In genomic region chr10:90896916-90897315, GRCh38 we compare ENCODE assay signal across 8 cellular contexts. TPM values are rescaled to one million over a fixed set of nuclear protein-coding genes. Genes with fewer than 3 reads are reported as not detected.
DNase-seq lines count a peak whose midpoint lies in the region; ATAC-seq, FAIRE-seq and TF ChIP-seq lines count a peak whose summit lies in the region.
"Not testable (repeated sequence)": the region's sequence is repeated elsewhere in the genome, so short reads cannot be mapped to it uniquely, and the experiment has no call there.
"Had no signal": no experiment of that assay in that cellular context is flagged by ENCODE, and none has a peak within 500 bp of the region (broad histone marks: within the 10 kb centered on the region; RNA-seq: fewer than 3 reads in every experiment).

No MANE protein-coding gene starts in this region.

- H3K4me2 ChIP-seq in GM12878 (ENCODE audit: control insufficient read depth, insufficient read depth): not testable (repeated sequence)

- not testable (repeated sequence) for H3K27ac ChIP-seq in CD4-positive, alpha-beta memory T cell (ENCODE audit: low read depth, low read length); GM12878 (ENCODE audit: control insufficient read depth, insufficient read depth)

- peaks cover 48 to 62% of the 10 kb centered on the region in 2 donors for H3K36me3 Mint-ChIP-seq in CD4-positive, alpha-beta memory T cell
- H3K36me3 Mint-ChIP-seq in T-cell: peaks cover 56% of the 10 kb centered on the region
- H3K36me3 Mint-ChIP-seq in activated CD4-positive, alpha-beta T cell treated with anti-CD3 and anti-CD28 coated beads, Interleukin-2, amount 10 ng/mL, durations not matched to agents 24 days and 14 days (ENCODE audit: low read depth): peaks cover 42% of the 10 kb centered on the region
- H3K36me3 Mint-ChIP-seq in activated CD8-positive, alpha-beta memory T cell treated with anti-CD3 and anti-CD28 coated beads, Interleukin-2, amount 10 ng/mL, durations not matched to agents 7 days and 5 days: peaks cover 47% of the 10 kb centered on the region
- H3K36me3 Mint-ChIP-seq in activated naive CD4-positive, alpha-beta T cell treated with anti-CD3 and anti-CD28 coated beads, Interleukin-2, amount 50 U/mL, for 24 hours: peaks cover 18% of the 10 kb centered on the region
- H3K36me3 Mint-ChIP-seq in naive thymus-derived CD8-positive, alpha-beta T cell: peaks cover 0 to 74% (median 17%) of the 10 kb centered on the region in 3 donors

- H3K9ac ChIP-seq in GM12878 (ENCODE audit: control insufficient read depth, insufficient read depth, low read length): not testable (repeated sequence)

- not testable (repeated sequence) for H3K9me3 Mint-ChIP-seq in CD4-positive, alpha-beta memory T cell; T-cell; activated CD4-positive, alpha-beta T cell treated with anti-CD3 and anti-CD28 coated beads, Interleukin-2, amount 10 ng/mL, durations not matched to agents 24 days and 14 days; activated CD8-positive, alpha-beta memory T cell treated with anti-CD3 and anti-CD28 coated beads, Interleukin-2, amount 10 ng/mL, durations not matched to agents 7 days and 5 days (ENCODE audit: low read depth); activated naive CD4-positive, alpha-beta T cell treated with anti-CD3 and anti-CD28 coated beads, Interleukin-2, amount 50 U/mL, for 24 hours; naive thymus-derived CD8-positive, alpha-beta T cell

- CTCF ChIA-PET in CD4-positive, alpha-beta memory T cell (lab: Charles Lee; ENCODE audit: partially characterized antibody): interaction anchor here (0.6 to 4.4 kb wide), 2 partner anchors 15 to 91 kb away, joined by 3 to 14 read pairs; no protein-coding TSS in a partner anchor
- CTCF ChIA-PET in T-cell (lab: Charles Lee): interaction anchor here in 1 of 2 donors (1.1 to 1.7 kb wide), 3 partner anchors 9 to 17 kb away, joined by 3 to 7 read pairs (median 5); no protein-coding TSS in a partner anchor
- CTCF ChIA-PET in activated CD8-positive, alpha-beta memory T cell treated with anti-CD3 and anti-CD28 coated beads, Interleukin-2, amount 10 ng/mL, durations not matched to agents 7 days and 5 days (lab: Charles Lee): interaction anchor here (1.0 kb wide), 1 partner anchor 15 kb away, joined by 4 read pairs; no protein-coding TSS in a partner anchor
- CTCF ChIA-PET in GM12878 (lab: Yijun Ruan, JAX): interaction anchor here (0.9 to 1.3 kb wide), 6 partner anchors 15 to 399 kb away, joined by 3 to 5 read pairs (median 4); partner anchors contain the start of gene RPP30

- not testable (repeated sequence) for H4K20me1 ChIP-seq in GM12878 (ENCODE audit: control insufficient read depth, insufficient read depth)

- POLR2A ChIA-PET in CD4-positive, alpha-beta memory T cell (lab: Charles Lee; ENCODE audit: partially characterized antibody); GM12878 (lab: Charles Lee); naive thymus-derived CD8-positive, alpha-beta T cell (lab: Charles Lee): not testable (repeated sequence)
- POLR2A ChIA-PET in T-cell (lab: Charles Lee): interaction anchor here (0.5 to 0.6 kb wide), 2 partner anchors 7 to 354 kb away, joined by 3 to 7 read pairs; no protein-coding TSS in a partner anchor

- H3K27me3 ChIP-seq in CD4-positive, alpha-beta memory T cell (ENCODE audit: insufficient read depth, low read length); GM12878 (replicated peaks in 1 of 2; ENCODE audit: control insufficient read depth in 2 of 2, insufficient read depth in 2 of 2, low read length in 1 of 2): not testable (repeated sequence)

- BruUV-seq in GM12878 (replicated peaks; lab: Mats Ljungman, UMichigan): not testable (repeated sequence)

- not testable (repeated sequence) for H3K4me3 ChIP-seq in CD4-positive, alpha-beta memory T cell (ENCODE audit: low read length in 2 of 2); GM12878

- in situ Hi-C loops in GM12878 (cut with MboI): loop anchor here (25.0 kb wide), 1 partner anchor 1015 kb away; the partner anchor contains the start of genes BTAF1 and FGFBP3

- not testable (repeated sequence) for H3K79me2 ChIP-seq in GM12878 (ENCODE audit: control insufficient read depth, insufficient read depth, low read length)

- TF ChIP-seq CTCF in GM12878 (IDR thresholded peaks at IDR 0.05 in 2 of 3, conservative IDR thresholded peaks at IDR 0.05 in 1 of 3; ENCODE audit: control insufficient read depth in 2 of 3, extremely low read depth in 1 of 3, insufficient read depth in 1 of 3, low read depth in 3 of 3, low read length in 3 of 3): not testable (repeated sequence)

- 53% methylated on average over 2 of the region's 2 CpGs for WGBS in GM12878 (ENCODE audit: insufficient coverage, insufficient replicate concordance, low lambda C conversion rate, missing lambda C conversion rate)

- not testable (repeated sequence) for H2AFZ ChIP-seq in GM12878 (ENCODE audit: control insufficient read depth, low read depth, low read length)

- TF ChIP-seq EP300 in GM12878 (IDR thresholded peaks at IDR 0.05; ENCODE audit: borderline replicate concordance in 1 of 2, control insufficient read depth in 1 of 2, low read depth in 2 of 2, low read length in 2 of 2): not testable (repeated sequence)

- not testable (repeated sequence) for FAIRE-seq in GM12878 (lab: Jason Lieb, UNC)

- peaks cover 12 to 18% (median 14%) of the 10 kb centered on the region in 4 donors for H3K4me1 Mint-ChIP-seq in CD4-positive, alpha-beta memory T cell
- H3K4me1 Mint-ChIP-seq in T-cell: peaks cover 15 to 30% (median 22%) of the 10 kb centered on the region in 3 donors
- peaks cover 16% of the 10 kb centered on the region for H3K4me1 Mint-ChIP-seq in activated CD4-positive, alpha-beta T cell treated with anti-CD3 and anti-CD28 coated beads, Interleukin-2, amount 10 ng/mL, durations not matched to agents 24 days and 14 days
- H3K4me1 Mint-ChIP-seq in activated CD8-positive, alpha-beta memory T cell treated with anti-CD3 and anti-CD28 coated beads, Interleukin-2, amount 10 ng/mL, durations not matched to agents 7 days and 5 days: peaks cover 20% of the 10 kb centered on the region
- peaks cover 38% of the 10 kb centered on the region for H3K4me1 Mint-ChIP-seq in activated naive CD4-positive, alpha-beta T cell treated with anti-CD3 and anti-CD28 coated beads, Interleukin-2, amount 50 U/mL, for 24 hours
- H3K4me1 Mint-ChIP-seq in naive thymus-derived CD8-positive, alpha-beta T cell: peaks cover 13 to 19% (median 15%) of the 10 kb centered on the region in 4 donors

- not testable (repeated sequence) for H3K27me3 Mint-ChIP-seq in CD4-positive, alpha-beta memory T cell; T-cell; activated CD4-positive, alpha-beta T cell treated with anti-CD3 and anti-CD28 coated beads, Interleukin-2, amount 10 ng/mL, durations not matched to agents 24 days and 14 days; activated CD8-positive, alpha-beta memory T cell treated with anti-CD3 and anti-CD28 coated beads, Interleukin-2, amount 10 ng/mL, durations not matched to agents 7 days and 5 days; activated naive CD4-positive, alpha-beta T cell treated with anti-CD3 and anti-CD28 coated beads, Interleukin-2, amount 50 U/mL, for 24 hours; naive thymus-derived CD8-positive, alpha-beta T cell

- peaks cover 17% of the 10 kb centered on the region for H3K36me3 ChIP-seq in CD4-positive, alpha-beta memory T cell (ENCODE audit: insufficient read depth, low read length)
- peaks cover 3 to 25% of the 10 kb centered on the region in 2 experiments for H3K36me3 ChIP-seq in GM12878 (ENCODE audit: control insufficient read depth in 2 of 2, insufficient read depth in 2 of 2, low read length in 1 of 2)

- H3K9me3 ChIP-seq in CD4-positive, alpha-beta memory T cell (ENCODE audit: control insufficient read depth in 1 of 2, low read length in 2 of 2); GM12878 (replicated peaks; ENCODE audit: control insufficient read depth, insufficient read depth, low read length): not testable (repeated sequence)

- DNase-seq in CD4-positive, alpha-beta memory T cell; T-cell; activated CD4-positive, alpha-beta T cell treated with anti-CD3 and anti-CD28 coated beads, Interleukin-2, amount 10 ng/mL, durations not matched to agents 24 days and 14 days; activated CD8-positive, alpha-beta memory T cell treated with anti-CD3 and anti-CD28 coated beads, Interleukin-2, amount 10 ng/mL, durations not matched to agents 7 days and 5 days; GM12878 (ENCODE audit: low read depth, low spot score); naive thymus-derived CD8-positive, alpha-beta T cell: not testable (repeated sequence)

- RAD21 ChIA-PET in GM12878 (lab: Charles Lee; ENCODE audit: unreplicated experiment): interaction anchor here (1.0 to 1.6 kb wide), 3 partner anchors 15 to 354 kb away, joined by 3 to 7 read pairs (median 3); no protein-coding TSS in a partner anchor

- peak overlapping the region in 6 of 8 donors; percentile 20 to 71 (median 47) for H3K4me3 Mint-ChIP-seq in CD4-positive, alpha-beta memory T cell
- peak overlapping the region; percentile 21 to 34 (median 31) for H3K4me3 Mint-ChIP-seq in T-cell
- peak overlapping the region; percentile 53 for H3K4me3 Mint-ChIP-seq in activated CD4-positive, alpha-beta T cell treated with anti-CD3 and anti-CD28 coated beads, Interleukin-2, amount 10 ng/mL, durations not matched to agents 24 days and 14 days
- not testable (repeated sequence) for H3K4me3 Mint-ChIP-seq in activated CD8-positive, alpha-beta memory T cell treated with anti-CD3 and anti-CD28 coated beads, Interleukin-2, amount 10 ng/mL, durations not matched to agents 7 days and 5 days
- peak overlapping the region; percentile 38 for H3K4me3 Mint-ChIP-seq in activated naive CD4-positive, alpha-beta T cell treated with anti-CD3 and anti-CD28 coated beads, Interleukin-2, amount 50 U/mL, for 24 hours
- peak overlapping the region in 4 of 10 donors; percentile 9 to 37 (median 29) for H3K4me3 Mint-ChIP-seq in naive thymus-derived CD8-positive, alpha-beta T cell

- H3K27ac Mint-ChIP-seq in CD4-positive, alpha-beta memory T cell: peak overlapping the region; percentile 23 to 78 (median 66)
- peak overlapping the region; percentile 80 to 87 for H3K27ac Mint-ChIP-seq in T-cell
- peak overlapping the region; percentile 46 for H3K27ac Mint-ChIP-seq in activated CD4-positive, alpha-beta T cell treated with anti-CD3 and anti-CD28 coated beads, Interleukin-2, amount 10 ng/mL, durations not matched to agents 24 days and 14 days
- H3K27ac Mint-ChIP-seq in activated CD8-positive, alpha-beta memory T cell treated with anti-CD3 and anti-CD28 coated beads, Interleukin-2, amount 10 ng/mL, durations not matched to agents 7 days and 5 days: peak overlapping the region; percentile 66
- peak overlapping the region; percentile 89 for H3K27ac Mint-ChIP-seq in activated naive CD4-positive, alpha-beta T cell treated with anti-CD3 and anti-CD28 coated beads, Interleukin-2, amount 50 U/mL, for 24 hours
- peak overlapping the region in 7 of 10 donors; percentile 6 to 53 (median 29) for H3K27ac Mint-ChIP-seq in naive thymus-derived CD8-positive, alpha-beta T cell

- intact Hi-C loops in CD4-positive, alpha-beta memory T cell (cut with micrococcal nuclease); activated CD4-positive, alpha-beta T cell treated with anti-CD3 and anti-CD28 coated beads, Interleukin-2, amount 10 ng/mL, durations not matched to agents 24 days and 14 days (cut with micrococcal nuclease); GM12878 (cut with micrococcal nuclease; ENCODE audit: unreplicated experiment): not testable (repeated sequence)

- SMC1A ChIA-PET in GM12878 (lab: Charles Lee; ENCODE audit: uncharacterized antibody, unreplicated experiment): interaction anchor here (1.0 to 1.4 kb wide), 2 partner anchors 12 to 354 kb away, joined by 4 read pairs; no protein-coding TSS in a partner anchor

- peaks cover 14% of the 10 kb centered on the region for H3K4me1 ChIP-seq in CD4-positive, alpha-beta memory T cell (ENCODE audit: insufficient read depth, low read length)
- not testable (repeated sequence) for H3K4me1 ChIP-seq in GM12878 (ENCODE audit: control insufficient read depth, insufficient read depth, low read length)

- not testable (repeated sequence) for ATAC-seq in T-cell (replicated peaks in 1 of 4); naive thymus-derived CD8-positive, alpha-beta T cell
- ATAC-seq in activated CD8-positive, alpha-beta memory T cell treated with anti-CD3 and anti-CD28 coated beads, Interleukin-2, amount 10 ng/mL, durations not matched to agents 7 days and 5 days: peak; percentile 33
- peak; percentile 37; the same call in 2 of the 3 replicates for ATAC-seq in GM12878

- TF ChIP-seq RAD21 in GM12878 (IDR thresholded peaks at IDR 0.05; ENCODE audit: insufficient read depth, low read depth, low read length): not testable (repeated sequence)

- not testable (repeated sequence) for TF ChIP-seq POLR2A in GM12878 (IDR thresholded peaks at IDR 0.05; ENCODE audit: low read depth, low read length)

RNA-seq across cellular contexts. Expression of gene ANKRD1, which starts 24.0 kb away (rescaled TPM):
- total RNA-seq in CD4-positive, alpha-beta memory T cell: not detected
- not detected for polyA plus RNA-seq in CD4-positive, alpha-beta memory T cell
- total RNA-seq in T-cell (not detected), GM12878 (2014; rRNA removed) (not detected in 2 replicates), GM12878 (2014; rRNA removed; fragmentation: Illumina TruSeq; extraction: Trizol) (not detected in 2 replicates), GM12878 (2021) (not detected in 2 replicates)
- total RNA-seq in activated CD4-positive, alpha-beta T cell treated with anti-CD3 and anti-CD28 coated beads, Interleukin-2, amount 10 ng/mL, durations not matched to agents 24 days and 14 days: not detected in 2 replicates
- not detected for total RNA-seq in activated CD8-positive, alpha-beta memory T cell treated with anti-CD3 and anti-CD28 coated beads, Interleukin-2, amount 10 ng/mL, durations not matched to agents 7 days and 5 days
- total RNA-seq in GM12878 (2013; cell fraction: nucleolus; rRNA removed): not detected in 2 replicates
- polyA plus RNA-seq in GM12878 (2011; ENCODE audit: low read depth): not detected
- polyA plus RNA-seq in GM12878 (2011; rRNA removed) (not detected in 2 replicates), GM12878 (2014; fragmentation: Illumina TruSeq; extraction: Trizol) (0.11 TPM in 1 of 2 replicates, not detected in the other), GM12878 (2014; fragmentation: Nextera tagmentation; extraction: Ambion mirVana) (not detected), GM12878 (2014; rRNA removed) (not detected in 2 replicates), GM12878 (2016; fragmentation: Nextera tagmentation; extraction: Ambion mirVana) (not detected)
- 0.03 TPM in 1 of 2 replicates, not detected in the other for polyA plus RNA-seq in GM12878 (2011; cell fraction: cytosol; rRNA removed)
- polyA plus RNA-seq in GM12878 (2011; cell fraction: nucleus; rRNA removed): 0.04 TPM in 1 of 2 replicates, not detected in the other
- not detected in 2 replicates for polyA plus RNA-seq in GM12878 (2012)
- not detected in 2 replicates for polyA minus RNA-seq in GM12878 (2011; rRNA and poly(A)+ RNA removed)
- not detected in 2 replicates for polyA minus RNA-seq in GM12878 (2011; cell fraction: cytosol; rRNA and poly(A)+ RNA removed)
- not detected in 2 replicates for polyA minus RNA-seq in GM12878 (2011; cell fraction: nucleus; rRNA and poly(A)+ RNA removed)
- not detected for total RNA-seq in naive thymus-derived CD8-positive, alpha-beta T cell
- polyA plus RNA-seq in naive thymus-derived CD8-positive, alpha-beta T cell: not detected
- total RNA-seq: GM23338 had no signal

RNA-seq across cellular contexts. Expression of gene RPP30, which starts 25.1 kb away (rescaled TPM):
- total RNA-seq in CD4-positive, alpha-beta memory T cell: 10 to 100 TPM; 32.3 to 33.2 TPM
- polyA plus RNA-seq in CD4-positive, alpha-beta memory T cell: 10 to 100 TPM; 37.1 to 54.5 TPM
- total RNA-seq in T-cell (10 to 100 TPM; 24.8 to 33.7 (median 26.9) TPM), GM12878 (2014; rRNA removed) (70.7 and 78.9 TPM in 2 replicates), GM12878 (2014; rRNA removed; fragmentation: Illumina TruSeq; extraction: Trizol) (71.1 and 71.2 TPM in 2 replicates), GM12878 (2021) (48.0 and 51.4 TPM in 2 replicates)
- total RNA-seq in activated CD4-positive, alpha-beta T cell treated with anti-CD3 and anti-CD28 coated beads, Interleukin-2, amount 10 ng/mL, durations not matched to agents 24 days and 14 days: 86.4 and 86.9 TPM in 2 replicates
- 10 to 100 TPM; 43.0 to 48.8 TPM for total RNA-seq in activated CD8-positive, alpha-beta memory T cell treated with anti-CD3 and anti-CD28 coated beads, Interleukin-2, amount 10 ng/mL, durations not matched to agents 7 days and 5 days
- total RNA-seq in GM12878 (2013; cell fraction: nucleolus; rRNA removed): 47.7 and 48.2 TPM in 2 replicates
- 34.3 TPM for polyA plus RNA-seq in GM12878 (2011; ENCODE audit: low read depth)
- polyA plus RNA-seq in GM12878 (2011; rRNA removed) (62.2 and 81.9 TPM in 2 replicates), GM12878 (2014; fragmentation: Illumina TruSeq; extraction: Trizol) (73.9 and 85.6 TPM in 2 replicates), GM12878 (2014; fragmentation: Nextera tagmentation; extraction: Ambion mirVana) (100 to 1,000 TPM; 178 to 208 TPM), GM12878 (2014; rRNA removed) (56.5 and 65.4 TPM in 2 replicates), GM12878 (2016; fragmentation: Nextera tagmentation; extraction: Ambion mirVana) (100 to 1,000 TPM; 127 to 129 TPM)
- polyA plus RNA-seq in GM12878 (2011; cell fraction: cytosol; rRNA removed): 29.5 and 31.7 TPM in 2 replicates
- polyA plus RNA-seq in GM12878 (2011; cell fraction: nucleus; rRNA removed): 43.1 and 45.5 TPM in 2 replicates
- polyA plus RNA-seq in GM12878 (2012): 41.8 and 46.5 TPM in 2 replicates
- 41.0 and 47.5 TPM in 2 replicates for polyA minus RNA-seq in GM12878 (2011; rRNA and poly(A)+ RNA removed)
- 16.3 and 19.8 TPM in 2 replicates for polyA minus RNA-seq in GM12878 (2011; cell fraction: cytosol; rRNA and poly(A)+ RNA removed)
- 16.0 and 22.0 TPM in 2 replicates for polyA minus RNA-seq in GM12878 (2011; cell fraction: nucleus; rRNA and poly(A)+ RNA removed)
- 10 to 100 TPM; 35.4 to 35.6 TPM for total RNA-seq in naive thymus-derived CD8-positive, alpha-beta T cell
- 10 to 100 TPM; 36.7 to 48.2 (median 37.7) TPM for polyA plus RNA-seq in naive thymus-derived CD8-positive, alpha-beta T cell

RNA-seq across cellular contexts. Expression of gene HTR7, which starts 39.1 kb away (rescaled TPM):
- total RNA-seq in CD4-positive, alpha-beta memory T cell: not detected
- polyA plus RNA-seq in CD4-positive, alpha-beta memory T cell: not detected
- total RNA-seq in T-cell: under 1 TPM in 1 of 5 donors, not detected in 4; 0.07 TPM
- total RNA-seq in activated CD4-positive, alpha-beta T cell treated with anti-CD3 and anti-CD28 coated beads, Interleukin-2, amount 10 ng/mL, durations not matched to agents 24 days and 14 days: not detected in 2 replicates
- not detected for total RNA-seq in activated CD8-positive, alpha-beta memory T cell treated with anti-CD3 and anti-CD28 coated beads, Interleukin-2, amount 10 ng/mL, durations not matched to agents 7 days and 5 days
- 10.0 and 10.2 TPM in 2 replicates for total RNA-seq in GM12878 (2013; cell fraction: nucleolus; rRNA removed)
- 0.06 and 0.11 TPM in 2 replicates for total RNA-seq in GM12878 (2014; rRNA removed)
- total RNA-seq in GM12878 (2014; rRNA removed; fragmentation: Illumina TruSeq; extraction: Trizol): not detected in 2 replicates
- total RNA-seq in GM12878 (2021): not detected in 2 replicates
- polyA plus RNA-seq in GM12878 (2011; ENCODE audit: low read depth): not detected
- polyA plus RNA-seq in GM12878 (2011; rRNA removed): 1.2 and 1.3 TPM in 2 replicates
- 0.95 and 1.3 TPM in 2 replicates for polyA plus RNA-seq in GM12878 (2011; cell fraction: cytosol; rRNA removed)
- polyA plus RNA-seq in GM12878 (2011; cell fraction: nucleus; rRNA removed): 1.1 and 1.4 TPM in 2 replicates
- polyA plus RNA-seq in GM12878 (2012): not detected in 2 replicates
- polyA plus RNA-seq in GM12878 (2014; fragmentation: Illumina TruSeq; extraction: Trizol): 0.01 TPM in 1 of 2 replicates, not detected in the other
- under 1 TPM; 0.04 to 0.06 TPM for polyA plus RNA-seq in GM12878 (2014; fragmentation: Nextera tagmentation; extraction: Ambion mirVana)
- polyA plus RNA-seq in GM12878 (2014; rRNA removed): 0.08 TPM in 1 of 2 replicates, not detected in the other
- polyA plus RNA-seq in GM12878 (2016; fragmentation: Nextera tagmentation; extraction: Ambion mirVana): not detected
- 2.8 and 3.9 TPM in 2 replicates for polyA minus RNA-seq in GM12878 (2011; rRNA and poly(A)+ RNA removed)
- 0.80 and 0.83 TPM in 2 replicates for polyA minus RNA-seq in GM12878 (2011; cell fraction: cytosol; rRNA and poly(A)+ RNA removed)
- 5.1 and 7.1 TPM in 2 replicates for polyA minus RNA-seq in GM12878 (2011; cell fraction: nucleus; rRNA and poly(A)+ RNA removed)
- not detected for total RNA-seq in naive thymus-derived CD8-positive, alpha-beta T cell
- under 1 TPM in 1 of 3 donors, not detected in 2; 0.07 TPM for polyA plus RNA-seq in naive thymus-derived CD8-positive, alpha-beta T cell

Comparison
In these comparisons a context has a peak if more than half of its experiments do, and no peak if none do; other contexts are left out.
1. H3K27ac Mint-ChIP-seq: peak in every context shown above with its lines; median percentile 89 in activated naive CD4-positive, alpha-beta T cell treated with anti-CD3 and anti-CD28 coated beads, Interleukin-2, amount 50 U/mL, for 24 hours; 84 in T-cell; 66 in CD4-positive, alpha-beta memory T cell; 66 in activated CD8-positive, alpha-beta memory T cell treated with anti-CD3 and anti-CD28 coated beads, Interleukin-2, amount 10 ng/mL, durations not matched to agents 7 days and 5 days; 46 in activated CD4-positive, alpha-beta T cell treated with anti-CD3 and anti-CD28 coated beads, Interleukin-2, amount 10 ng/mL, durations not matched to agents 24 days and 14 days; 29 in naive thymus-derived CD8-positive, alpha-beta T cell.